Comparison of ENCODE assay signal across 11 cellular contexts in the genomic region with DNA sequence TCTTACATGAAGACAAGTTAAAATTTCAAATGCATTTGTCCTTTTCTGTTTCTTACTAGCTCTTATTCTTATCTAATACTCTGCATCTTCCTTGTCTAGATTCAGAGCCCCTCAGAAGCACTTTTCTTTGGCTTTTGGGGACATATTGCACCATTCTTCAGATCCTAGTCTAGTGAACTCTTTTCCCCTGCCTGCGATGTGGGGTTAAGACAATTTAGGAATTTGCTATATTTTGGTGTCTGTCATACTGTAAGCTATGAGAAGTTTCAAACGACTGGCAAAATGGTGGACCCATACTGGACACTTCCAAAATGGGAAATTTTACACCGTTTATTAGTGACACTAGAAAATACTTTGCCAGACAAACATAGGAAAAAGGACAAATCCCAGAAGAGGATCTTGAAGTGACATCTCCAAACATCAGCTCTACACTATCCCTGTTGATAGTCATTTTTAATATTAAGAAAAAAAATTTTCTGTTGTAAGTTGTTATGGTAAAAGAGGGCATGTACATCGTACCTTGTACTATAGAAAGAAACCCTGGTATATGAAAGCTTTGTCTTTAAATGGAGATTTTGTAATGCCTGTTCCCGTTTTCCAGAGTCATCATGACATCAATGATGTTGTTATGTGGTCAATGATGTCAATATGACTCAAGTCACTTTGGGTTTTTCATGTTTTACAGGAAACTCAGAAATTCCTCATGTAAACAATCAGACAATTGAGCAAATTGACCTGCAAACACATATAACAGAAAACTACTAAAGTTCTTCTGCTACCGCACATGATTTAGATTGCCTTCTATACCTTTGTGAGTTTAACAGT. TPM values are rescaled to one million over a fixed set of nuclear protein-coding genes. Genes with fewer than 3 reads are reported as not detected.
A peak's percentile ranks its signal among the peaks of the same experiment; 100 is the strongest.
DNase-seq lines count a peak whose midpoint lies in the region; TF ChIP-seq lines count a peak whose summit lies in the region.
"Had no signal": no experiment of that assay in that cellular context is flagged by ENCODE, and none has a peak within 500 bp of the region (broad histone marks: within the 10 kb centered on the region; RNA-seq: fewer than 3 reads in every experiment).

No MANE protein-coding gene starts in this region.

- no peaks in the 10 kb centered on the region for H3K36me3 ChIP-seq in SK-N-MC (ENCODE audit: insufficient read depth, low read length)
- H3K36me3 ChIP-seq in Karpas-422 (ENCODE audit: insufficient read depth, low read length) = no peaks in the 10 kb centered on the region
- H3K36me3 ChIP-seq: Peyer's patch had no signal

- no peaks in the 10 kb centered on the region for H3K9me3 Mint-ChIP-seq in type B pancreatic cell

- H3K4me1 ChIP-seq in Karpas-422 (ENCODE audit: low read length) = peaks cover 26% of the 10 kb centered on the region

- no peak for TF ChIP-seq CTCF in type B pancreatic cell (conservative IDR thresholded peaks at IDR 0.05)

- H3K9ac ChIP-seq in SK-N-MC (ENCODE audit: insufficient read length) (no peak overlapping the region), Karpas-422 (ENCODE audit: low read length) (no peak overlapping the region)

- H2AFZ ChIP-seq in Karpas-422 (ENCODE audit: low read length) = no peak overlapping the region

- peaks cover 8% of the 10 kb centered on the region for H3K4me1 Mint-ChIP-seq in type B pancreatic cell (ENCODE audit: unreplicated experiment)

- peak overlapping the region; percentile 60 for H3K4me3 ChIP-seq in SK-N-MC
- no peak overlapping the region for H3K4me3 ChIP-seq in Karpas-422 (ENCODE audit: low read length)
- H3K4me3 ChIP-seq: Peyer's patch had no signal

- DNase-seq in H4 (ENCODE audit: low spot score) = peak; percentile 94
- DNase-seq in SK-N-MC (ENCODE audit: low read depth, low spot score) = no peak
- DNase-seq in fibroblast of peridontal ligament (ENCODE audit: extremely low read depth) = peak; percentile 95
- DNase-seq in type B pancreatic cell (ENCODE audit: extremely low spot score, unreplicated experiment) = no peak
- DNase-seq in Karpas-422 = no peak
- DNase-seq in GDM1 (lab: John Stamatoyannopoulos, UW) = no peak
- DNase-seq in NCI-H2081 (lab: John Stamatoyannopoulos, UW) = no peak
- DNase-seq: glutamatergic neuron, NCI-H1092 treated with DMSO at 0.1 percent for 48 hours, Peyer's patch, substantia nigra had no signal

- no peaks in the 10 kb centered on the region for H3K36me3 Mint-ChIP-seq in type B pancreatic cell

- H3K27me3 ChIP-seq in Karpas-422 (ENCODE audit: low read length) = no peaks in the 10 kb centered on the region
- H3K27me3 ChIP-seq: Peyer's patch had no signal

- peak overlapping the region; percentile 52 for H3K27ac Mint-ChIP-seq in type B pancreatic cell

- no peak overlapping the region for H3K4me3 Mint-ChIP-seq in type B pancreatic cell

- H3K27me3 Mint-ChIP-seq in type B pancreatic cell = no peaks in the 10 kb centered on the region

- H3K9me3 ChIP-seq in SK-N-MC (ENCODE audit: low read depth, low read length) = no peaks in the 10 kb centered on the region
- H3K9me3 ChIP-seq in Karpas-422 (ENCODE audit: low read length) = no peaks in the 10 kb centered on the region
- H3K9me3 ChIP-seq: Peyer's patch had no signal

- no peaks in the 10 kb centered on the region for H3K79me2 ChIP-seq in Karpas-422 (ENCODE audit: low read length)

- no peaks in the 10 kb centered on the region for H3K9me2 ChIP-seq in Karpas-422 (replicated peaks; ENCODE audit: insufficient read depth, low read length)

- peak overlapping the region; percentile 95 for H3K27ac ChIP-seq in SK-N-MC
- no peak overlapping the region for H3K27ac ChIP-seq in Karpas-422 (ENCODE audit: low read length)
- H3K27ac ChIP-seq: Peyer's patch had no signal

- no peaks in the 10 kb centered on the region for H4K20me1 ChIP-seq in Karpas-422 (ENCODE audit: insufficient read depth, low read depth, low read length)

- no peak overlapping the region for H3K4me2 ChIP-seq in Karpas-422 (ENCODE audit: low read depth, low read length, poor library complexity, severe bottlenecking)

RNA-seq across cellular contexts. Expression of a gene that starts 4.4 kb away (rescaled TPM):
- total RNA-seq in H4 (2014; rRNA removed; shearing (Covaris generic)) = 304 and 345 TPM in 2 replicates
- total RNA-seq in type B pancreatic cell (ENCODE audit: low replicate concordance) = 0.53 and 1.8 TPM in 2 replicates
- 0.75 and 1.8 TPM in 2 replicates for total RNA-seq in Karpas-422 (2014; rRNA removed; shearing (Covaris generic); ENCODE audit: low replicate concordance)

Comparison
In these comparisons a context has a peak if more than half of its experiments do, and no peak if none do; other contexts are left out.
1. DNase-seq: peak in H4 (single experiment) and fibroblast of peridontal ligament (single experiment); none in SK-N-MC (single experiment), type B pancreatic cell (single experiment), Karpas-422 (single experiment), GDM1 (single experiment) and NCI-H2081 (0 of 2).
2. RNA of a gene that starts 4.4 kb away (total RNA-seq): 304 to 345 TPM in H4; 0.75 to 1.8 TPM in Karpas-422 and 0.53 to 1.8 TPM in type B pancreatic cell; every median in the first group is over 100 times any median in the second.